ENCODE assay signal across 1 cellular context in genomic region chr5:168683247-168683926, GRCh38.
TF ChIP-seq lines count a peak whose summit lies in the region.

No MANE protein-coding gene starts in this region.

TF ChIP-seq in HepG2, 621 proteins besides CTCF, POLR2A, EP300 and RAD21 (continued from another document):
- TF ChIP-seq THAP9 (CRISPR knock-in tag; IDR thresholded peaks at IDR 0.05; ENCODE audit: borderline replicate concordance) (no peak), TAF15 (IDR thresholded peaks at IDR 0.05; ENCODE audit: low read depth, low read length, poor library complexity, severe bottlenecking) (no peak), ZNF496 (CRISPR knock-in tag; IDR thresholded peaks at IDR 0.05; ENCODE audit: insufficient replicate concordance) (no peak), FOSL2 (CRISPR knock-in tag; IDR thresholded peaks at IDR 0.05) (no peak), GABPB1 (CRISPR knock-in tag; IDR thresholded peaks at IDR 0.05) (no peak), ZBTB39 (CRISPR knock-in tag; IDR thresholded peaks at IDR 0.05) (no peak), BCLAF1 (IDR thresholded peaks at IDR 0.05) (no peak), ZNF20 (CRISPR knock-in tag; IDR thresholded peaks at IDR 0.05) (no peak), SALL1 (CRISPR knock-in tag; IDR thresholded peaks at IDR 0.05) (no peak), TRIM24 (CRISPR knock-in tag; IDR thresholded peaks at IDR 0.05) (no peak)
- TF ChIP-seq, protein P1, sequence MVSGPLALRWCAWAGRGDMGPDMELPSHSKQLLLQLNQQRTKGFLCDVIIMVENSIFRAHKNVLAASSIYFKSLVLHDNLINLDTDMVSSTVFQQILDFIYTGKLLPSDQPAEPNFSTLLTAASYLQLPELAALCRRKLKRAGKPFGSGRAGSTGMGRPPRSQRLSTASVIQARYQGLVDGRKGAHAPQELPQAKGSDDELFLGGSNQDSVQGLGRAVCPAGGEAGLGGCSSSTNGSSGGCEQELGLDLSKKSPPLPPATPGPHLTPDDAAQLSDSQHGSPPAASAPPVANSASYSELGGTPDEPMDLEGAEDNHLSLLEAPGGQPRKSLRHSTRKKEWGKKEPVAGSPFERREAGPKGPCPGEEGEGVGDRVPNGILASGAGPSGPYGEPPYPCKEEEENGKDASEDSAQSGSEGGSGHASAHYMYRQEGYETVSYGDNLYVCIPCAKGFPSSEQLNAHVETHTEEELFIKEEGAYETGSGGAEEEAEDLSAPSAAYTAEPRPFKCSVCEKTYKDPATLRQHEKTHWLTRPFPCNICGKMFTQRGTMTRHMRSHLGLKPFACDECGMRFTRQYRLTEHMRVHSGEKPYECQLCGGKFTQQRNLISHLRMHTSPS (CRISPR knock-in tag; IDR thresholded peaks at IDR 0.05; ENCODE audit: low read depth): no peak
- TF ChIP-seq, protein P2, sequence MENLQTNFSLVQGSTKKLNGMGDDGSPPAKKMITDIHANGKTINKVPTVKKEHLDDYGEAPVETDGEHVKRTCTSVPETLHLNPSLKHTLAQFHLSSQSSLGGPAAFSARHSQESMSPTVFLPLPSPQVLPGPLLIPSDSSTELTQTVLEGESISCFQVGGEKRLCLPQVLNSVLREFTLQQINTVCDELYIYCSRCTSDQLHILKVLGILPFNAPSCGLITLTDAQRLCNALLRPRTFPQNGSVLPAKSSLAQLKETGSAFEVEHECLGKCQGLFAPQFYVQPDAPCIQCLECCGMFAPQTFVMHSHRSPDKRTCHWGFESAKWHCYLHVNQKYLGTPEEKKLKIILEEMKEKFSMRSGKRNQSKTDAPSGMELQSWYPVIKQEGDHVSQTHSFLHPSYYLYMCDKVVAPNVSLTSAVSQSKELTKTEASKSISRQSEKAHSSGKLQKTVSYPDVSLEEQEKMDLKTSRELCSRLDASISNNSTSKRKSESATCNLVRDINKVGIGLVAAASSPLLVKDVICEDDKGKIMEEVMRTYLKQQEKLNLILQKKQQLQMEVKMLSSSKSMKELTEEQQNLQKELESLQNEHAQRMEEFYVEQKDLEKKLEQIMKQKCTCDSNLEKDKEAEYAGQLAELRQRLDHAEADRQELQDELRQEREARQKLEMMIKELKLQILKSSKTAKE (CRISPR knock-in tag; IDR thresholded peaks at IDR 0.05; ENCODE audit: borderline replicate concordance): no peak
